ENCODE assay signal across 12 cellular contexts in the genomic region with DNA sequence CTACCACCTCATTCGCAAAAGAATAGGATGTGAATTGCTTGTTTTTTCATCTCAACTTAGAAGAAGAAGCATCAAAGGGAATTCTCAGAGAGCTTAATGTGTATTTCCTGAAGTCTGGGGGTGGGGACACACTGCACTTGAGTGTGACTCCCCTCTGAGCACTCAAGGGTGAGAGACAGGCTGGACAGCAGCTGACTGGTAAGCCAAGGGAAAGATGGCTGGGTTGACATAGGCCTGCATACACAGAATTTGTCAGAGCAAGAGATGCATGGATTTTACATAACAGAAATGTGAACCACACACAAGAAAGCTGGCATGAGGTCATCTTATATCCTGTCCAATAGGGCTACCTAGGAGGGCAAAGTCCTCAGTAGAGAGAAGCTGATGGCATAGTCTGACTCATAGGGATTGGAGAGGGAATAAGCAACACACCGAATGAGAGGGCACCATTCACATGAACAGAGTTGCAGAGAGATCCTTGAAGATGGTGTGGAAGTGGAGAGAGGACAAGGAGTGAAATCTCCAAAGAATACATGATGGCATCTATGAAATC.
DNase-seq lines count a peak whose midpoint lies in the region; ATAC-seq and TF ChIP-seq lines count a peak whose summit lies in the region.
"Had no signal": no experiment of that assay in that cellular context is flagged by ENCODE, and none has a peak within 500 bp of the region (broad histone marks: within the 10 kb centered on the region; RNA-seq: fewer than 3 reads in every experiment).

No MANE protein-coding gene starts in this region.

- H3K27ac ChIP-seq in HCT116 (ENCODE audit: low read depth, low read length) (no peak overlapping the region), right lobe of liver (no peak overlapping the region)
- H3K27ac ChIP-seq: tibial nerve had no signal

- CTCF ChIA-PET in HCT116 (lab: Charles Lee): no interaction called here

- H4K20me1 ChIP-seq in HCT116 (ENCODE audit: insufficient read depth): no peaks in the 10 kb centered on the region

- TF ChIP-seq CTCF in HCT116 (IDR thresholded peaks at IDR 0.05 in 2 of 3, conservative IDR thresholded peaks at IDR 0.05 in 1 of 3; ENCODE audit: borderline replicate concordance in 1 of 3, insufficient read depth in 1 of 3, low read depth in 2 of 3, low read length in 2 of 3) (no peak), right lobe of liver (IDR thresholded peaks at IDR 0.05) (no peak)

- no peaks in the 10 kb centered on the region for H3K79me2 ChIP-seq in HCT116 (ENCODE audit: insufficient read depth, low read length)

- RAD21 ChIA-PET in HCT116 (lab: Charles Lee; ENCODE audit: low non-redundant PET in 1 of 2, low total read pairs in 2 of 2, uncharacterized antibody in 2 of 2, unreplicated experiment in 2 of 2): no interaction called here

- peaks cover 0 to 8% of the 10 kb centered on the region in 2 experiments; a peak in 1 of 4 replicates for H3K4me1 ChIP-seq in HCT116 (ENCODE audit: control insufficient read depth in 1 of 2, insufficient read depth in 2 of 2, low read length in 2 of 2)
- H3K4me1 ChIP-seq in right lobe of liver: no peaks in the 10 kb centered on the region
- H3K4me1 ChIP-seq: tibial nerve had no signal

- H3K4me2 ChIP-seq in HCT116 (ENCODE audit: low read length): no peak overlapping the region

- H3K9me3 ChIP-seq in HCT116 (ENCODE audit: control insufficient read depth in 1 of 2, insufficient read depth in 1 of 2, low read depth in 1 of 2, low read length in 2 of 2) (no peaks in the 10 kb centered on the region), right lobe of liver (no peaks in the 10 kb centered on the region)
- H3K9me3 ChIP-seq: tibial nerve had no signal

- POLR2A ChIA-PET in HCT116 (lab: Charles Lee): no interaction called here

- intact Hi-C loops in HCT116 (cut with micrococcal nuclease) (no loop called here), right lobe of liver (cut with DNase I) (no loop called here)

- DNase-seq in EL (peak; percentile 9), HCT116 (ENCODE audit: low read depth, low spot score) (peak; percentile 21), RKO (ENCODE audit: low spot score) (peak; percentile 87), right lobe of liver (no peak), NCI-H524 (lab: John Stamatoyannopoulos, UW) (no peak), hippocampal formation (lab: John Stamatoyannopoulos, UW) (no peak), putamen (ENCODE audit: low spot score) (no peak)
- DNase-seq: activated naive CD4-positive, alpha-beta T cell treated with Interleukin-2 at 50 U/mL for 16 hours; mesenchymal stem cell; stimulated activated CD4-positive, alpha-beta T cell treated with anti-CD3 and anti-CD28 coated beads, Interleukin-2, amount 100 ng/mL, for 24 hours had no signal

- 47% methylated on average over 2 of the region's 2 CpGs for WGBS in right lobe of liver (ENCODE audit: insufficient coverage, low coverage, low lambda C conversion rate, missing lambda C conversion rate)

- ATAC-seq in HCT116: peak; percentile 53; the same call in 1 of the 2 replicates
- ATAC-seq in right lobe of liver: peak; percentile 68 to 99 (median 78)
- ATAC-seq in GM21390 (IDR thresholded peaks at IDR 0.05; ENCODE audit: unreplicated experiment): no peak

- no peak overlapping the region for H2AFZ ChIP-seq in HCT116 (ENCODE audit: low read depth, low read length, poor library complexity, severe bottlenecking)

- TF ChIP-seq POLR2A in HCT116 (IDR thresholded peaks at IDR 0.05; ENCODE audit: borderline replicate concordance, extremely low read depth, insufficient read depth, insufficient read length): no peak
- TF ChIP-seq POLR2A in right lobe of liver (IDR thresholded peaks at IDR 0.05): no peak

- no peak overlapping the region for H3K4me3 ChIP-seq in HCT116 (replicated peaks in 1 of 2; ENCODE audit: low read depth in 1 of 2, low read length in 2 of 2)
- no peak overlapping the region for H3K4me3 ChIP-seq in right lobe of liver
- H3K4me3 ChIP-seq: tibial nerve had no signal

- TF ChIP-seq RAD21 in HCT116 (IDR thresholded peaks at IDR 0.05; ENCODE audit: low read depth): no peak

- no peak overlapping the region for H3K9ac ChIP-seq in HCT116 (ENCODE audit: low read length)

- no TSS peak for BruUV-seq in HCT116 (replicated peaks; lab: Mats Ljungman, UMichigan)

- H3K9me2 ChIP-seq in HCT116 (ENCODE audit: insufficient read depth): no peaks in the 10 kb centered on the region

- H3K27me3 ChIP-seq in HCT116 (ENCODE audit: insufficient read depth, low read length) (no peaks in the 10 kb centered on the region), right lobe of liver (no peaks in the 10 kb centered on the region)
- H3K27me3 ChIP-seq: tibial nerve had no signal

- H3K36me3 ChIP-seq in HCT116 (ENCODE audit: control insufficient read depth in 1 of 2, insufficient read depth in 2 of 2, low read length in 2 of 2): no peaks in the 10 kb centered on the region
- H3K36me3 ChIP-seq in right lobe of liver: no peaks in the 10 kb centered on the region
- H3K36me3 ChIP-seq: tibial nerve had no signal

TF ChIP-seq in HCT116, 20 proteins besides CTCF, POLR2A, EP300 and RAD21:
- TF ChIP-seq ZNF274 (IDR thresholded peaks at IDR 0.05; ENCODE audit: low read depth, low read length) (no peak), YY1 (IDR thresholded peaks at IDR 0.05; ENCODE audit: extremely low read depth, insufficient replicate concordance, low read depth, low read length) (no peak), TCF7L2 (IDR thresholded peaks at IDR 0.05; ENCODE audit: borderline replicate concordance, extremely low read depth, insufficient read depth, insufficient read length) (no peak), EGR1 (IDR thresholded peaks at IDR 0.05; ENCODE audit: low read depth) (no peak), SIN3A (IDR thresholded peaks at IDR 0.05; ENCODE audit: low read depth) (no peak), EZH2phosphoT487 (IDR thresholded peaks at IDR 0.05; ENCODE audit: borderline replicate concordance) (no peak), CEBPB (IDR thresholded peaks at IDR 0.05; ENCODE audit: low read depth) (no peak), SRF (IDR thresholded peaks at IDR 0.05; ENCODE audit: low read depth) (no peak), FOSL1 (IDR thresholded peaks at IDR 0.05; ENCODE audit: low read depth) (no peak), EZH2 (IDR thresholded peaks at IDR 0.05) (no peak), ZBTB33 (IDR thresholded peaks at IDR 0.05; ENCODE audit: extremely low read depth, insufficient replicate concordance, low read length) (no peak), JUND (IDR thresholded peaks at IDR 0.05) (no peak), POLR2AphosphoS5 (IDR thresholded peaks at IDR 0.05; ENCODE audit: low read depth, low read length) (no peak), ELF1 (IDR thresholded peaks at IDR 0.05; ENCODE audit: borderline replicate concordance, low read depth) (no peak), ATF3 (IDR thresholded peaks at IDR 0.05) (no peak)
- TF ChIP-seq, protein P1, sequence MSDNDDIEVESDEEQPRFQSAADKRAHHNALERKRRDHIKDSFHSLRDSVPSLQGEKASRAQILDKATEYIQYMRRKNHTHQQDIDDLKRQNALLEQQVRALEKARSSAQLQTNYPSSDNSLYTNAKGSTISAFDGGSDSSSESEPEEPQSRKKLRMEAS (IDR thresholded peaks at IDR 0.05): no peak

Comparison
In these comparisons a context has a peak if more than half of its experiments do, and no peak if none do; other contexts are left out.
1. DNase-seq: peak in EL (single experiment), HCT116 (single experiment) and RKO (single experiment); none in right lobe of liver (0 of 3), NCI-H524 (0 of 2), hippocampal formation (0 of 2) and putamen (single experiment).